ENCODE assay signal across 1 cellular context in the genomic region with DNA sequence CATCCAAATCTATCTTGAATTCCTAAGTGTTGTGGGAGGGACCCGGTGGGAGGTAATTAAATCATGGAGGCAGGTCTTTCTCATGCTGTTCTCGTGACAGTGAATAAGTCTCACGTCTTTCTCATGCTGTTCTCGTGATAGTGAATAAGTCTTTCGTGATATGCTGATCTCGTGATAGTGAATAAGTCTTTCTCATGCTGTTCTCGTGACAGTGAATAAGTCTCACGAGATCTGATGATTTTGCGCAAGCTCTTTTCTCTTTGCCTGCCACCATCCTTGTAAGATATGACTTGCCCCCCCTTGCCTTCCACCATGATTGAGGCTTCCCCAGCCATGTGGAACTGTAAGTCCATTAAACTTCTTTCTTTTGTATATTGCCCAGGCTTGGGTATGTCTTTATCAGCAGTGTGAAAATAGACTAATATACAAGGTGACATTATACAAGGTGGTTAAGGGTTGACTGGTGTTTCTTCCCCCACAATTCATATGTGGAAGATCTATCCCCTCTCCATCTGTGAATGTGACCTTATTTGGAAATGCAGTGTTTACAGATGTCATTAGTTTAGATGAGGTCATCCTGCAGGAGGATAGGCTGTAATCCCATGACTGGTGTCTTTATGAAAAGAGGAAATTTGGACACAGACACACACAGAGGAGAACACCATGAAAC.
TF ChIP-seq lines count a peak whose summit lies in the region.

No MANE protein-coding gene starts in this region.

TF ChIP-seq in K562, 482 proteins besides CTCF, POLR2A, EP300 and RAD21 (continued from another document):
- TF ChIP-seq, protein P1, sequence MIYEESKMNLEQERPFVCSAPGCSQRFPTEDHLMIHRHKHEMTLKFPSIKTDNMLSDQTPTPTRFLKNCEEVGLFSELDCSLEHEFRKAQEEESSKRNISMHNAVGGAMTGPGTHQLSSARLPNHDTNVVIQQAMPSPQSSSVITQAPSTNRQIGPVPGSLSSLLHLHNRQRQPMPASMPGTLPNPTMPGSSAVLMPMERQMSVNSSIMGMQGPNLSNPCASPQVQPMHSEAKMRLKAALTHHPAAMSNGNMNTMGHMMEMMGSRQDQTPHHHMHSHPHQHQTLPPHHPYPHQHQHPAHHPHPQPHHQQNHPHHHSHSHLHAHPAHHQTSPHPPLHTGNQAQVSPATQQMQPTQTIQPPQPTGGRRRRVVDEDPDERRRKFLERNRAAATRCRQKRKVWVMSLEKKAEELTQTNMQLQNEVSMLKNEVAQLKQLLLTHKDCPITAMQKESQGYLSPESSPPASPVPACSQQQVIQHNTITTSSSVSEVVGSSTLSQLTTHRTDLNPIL (CRISPR knock-in tag; IDR thresholded peaks at IDR 0.05), result no peak
- TF ChIP-seq, protein P2, sequence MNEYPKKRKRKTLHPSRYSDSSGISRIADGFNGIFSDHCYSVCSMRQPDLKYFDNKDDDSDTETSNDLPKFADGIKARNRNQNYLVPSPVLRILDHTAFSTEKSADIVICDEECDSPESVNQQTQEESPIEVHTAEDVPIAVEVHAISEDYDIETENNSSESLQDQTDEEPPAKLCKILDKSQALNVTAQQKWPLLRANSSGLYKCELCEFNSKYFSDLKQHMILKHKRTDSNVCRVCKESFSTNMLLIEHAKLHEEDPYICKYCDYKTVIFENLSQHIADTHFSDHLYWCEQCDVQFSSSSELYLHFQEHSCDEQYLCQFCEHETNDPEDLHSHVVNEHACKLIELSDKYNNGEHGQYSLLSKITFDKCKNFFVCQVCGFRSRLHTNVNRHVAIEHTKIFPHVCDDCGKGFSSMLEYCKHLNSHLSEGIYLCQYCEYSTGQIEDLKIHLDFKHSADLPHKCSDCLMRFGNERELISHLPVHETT (CRISPR knock-in tag; conservative IDR thresholded peaks at IDR 0.05 in 1 of 2, IDR thresholded peaks at IDR 0.05 in 1 of 2), result peak in 1 of 2 experiments; percentile 63; a peak in 2 of 4 replicates
- no peak for TF ChIP-seq RFX5 (IDR thresholded peaks at IDR 0.05; ENCODE audit: low read depth, low read length)
- no peak for TF ChIP-seq CBX3 (IDR thresholded peaks at IDR 0.05; ENCODE audit: borderline replicate concordance in 1 of 2, low read length in 2 of 2)
- peak; percentile 72; the same call in 1 of the 2 replicates for TF ChIP-seq L3MBTL2 (IDR thresholded peaks at IDR 0.05)
- TF ChIP-seq CEBPB (tag; IDR thresholded peaks at IDR 0.05), result peak; percentile 46; the same call in 1 of the 2 replicates
- 0 out of 2 replicates have a peak, but pooled peaks have one; percentile 36 for TF ChIP-seq ZKSCAN8 (CRISPR knock-in tag; IDR thresholded peaks at IDR 0.05)
- TF ChIP-seq, protein P3, sequence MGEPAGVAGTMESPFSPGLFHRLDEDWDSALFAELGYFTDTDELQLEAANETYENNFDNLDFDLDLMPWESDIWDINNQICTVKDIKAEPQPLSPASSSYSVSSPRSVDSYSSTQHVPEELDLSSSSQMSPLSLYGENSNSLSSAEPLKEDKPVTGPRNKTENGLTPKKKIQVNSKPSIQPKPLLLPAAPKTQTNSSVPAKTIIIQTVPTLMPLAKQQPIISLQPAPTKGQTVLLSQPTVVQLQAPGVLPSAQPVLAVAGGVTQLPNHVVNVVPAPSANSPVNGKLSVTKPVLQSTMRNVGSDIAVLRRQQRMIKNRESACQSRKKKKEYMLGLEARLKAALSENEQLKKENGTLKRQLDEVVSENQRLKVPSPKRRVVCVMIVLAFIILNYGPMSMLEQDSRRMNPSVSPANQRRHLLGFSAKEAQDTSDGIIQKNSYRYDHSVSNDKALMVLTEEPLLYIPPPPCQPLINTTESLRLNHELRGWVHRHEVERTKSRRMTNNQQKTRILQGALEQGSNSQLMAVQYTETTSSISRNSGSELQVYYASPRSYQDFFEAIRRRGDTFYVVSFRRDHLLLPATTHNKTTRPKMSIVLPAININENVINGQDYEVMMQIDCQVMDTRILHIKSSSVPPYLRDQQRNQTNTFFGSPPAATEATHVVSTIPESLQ (CRISPR knock-in tag; IDR thresholded peaks at IDR 0.05), result no peak
- peak; percentile 67 for TF ChIP-seq JUN (IDR thresholded peaks at IDR 0.05; ENCODE audit: borderline replicate concordance, low read depth, low read length)
- TF ChIP-seq JUN (CRISPR knock-in tag; IDR thresholded peaks at IDR 0.05; ENCODE audit: borderline replicate concordance), result no peak
- TF ChIP-seq, protein P4, sequence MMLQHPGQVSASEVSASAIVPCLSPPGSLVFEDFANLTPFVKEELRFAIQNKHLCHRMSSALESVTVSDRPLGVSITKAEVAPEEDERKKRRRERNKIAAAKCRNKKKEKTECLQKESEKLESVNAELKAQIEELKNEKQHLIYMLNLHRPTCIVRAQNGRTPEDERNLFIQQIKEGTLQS (IDR thresholded peaks at IDR 0.05), result peak; percentile 85
- TF ChIP-seq, protein P4 (CRISPR knock-in tag; conservative IDR thresholded peaks at IDR 0.05), result no peak
- TF ChIP-seq, protein P5, sequence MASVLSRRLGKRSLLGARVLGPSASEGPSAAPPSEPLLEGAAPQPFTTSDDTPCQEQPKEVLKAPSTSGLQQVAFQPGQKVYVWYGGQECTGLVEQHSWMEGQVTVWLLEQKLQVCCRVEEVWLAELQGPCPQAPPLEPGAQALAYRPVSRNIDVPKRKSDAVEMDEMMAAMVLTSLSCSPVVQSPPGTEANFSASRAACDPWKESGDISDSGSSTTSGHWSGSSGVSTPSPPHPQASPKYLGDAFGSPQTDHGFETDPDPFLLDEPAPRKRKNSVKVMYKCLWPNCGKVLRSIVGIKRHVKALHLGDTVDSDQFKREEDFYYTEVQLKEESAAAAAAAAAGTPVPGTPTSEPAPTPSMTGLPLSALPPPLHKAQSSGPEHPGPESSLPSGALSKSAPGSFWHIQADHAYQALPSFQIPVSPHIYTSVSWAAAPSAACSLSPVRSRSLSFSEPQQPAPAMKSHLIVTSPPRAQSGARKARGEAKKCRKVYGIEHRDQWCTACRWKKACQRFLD (CRISPR knock-in tag; IDR thresholded peaks at IDR 0.05), result peak; percentile 87; the same call in 1 of the 2 replicates
- no peak for TF ChIP-seq YBX1 (IDR thresholded peaks at IDR 0.05)
TF ChIP-seq in K562: peak in this region for 27.
